Comparison of ENCODE assay signal across 10 cellular contexts in the genomic region with DNA sequence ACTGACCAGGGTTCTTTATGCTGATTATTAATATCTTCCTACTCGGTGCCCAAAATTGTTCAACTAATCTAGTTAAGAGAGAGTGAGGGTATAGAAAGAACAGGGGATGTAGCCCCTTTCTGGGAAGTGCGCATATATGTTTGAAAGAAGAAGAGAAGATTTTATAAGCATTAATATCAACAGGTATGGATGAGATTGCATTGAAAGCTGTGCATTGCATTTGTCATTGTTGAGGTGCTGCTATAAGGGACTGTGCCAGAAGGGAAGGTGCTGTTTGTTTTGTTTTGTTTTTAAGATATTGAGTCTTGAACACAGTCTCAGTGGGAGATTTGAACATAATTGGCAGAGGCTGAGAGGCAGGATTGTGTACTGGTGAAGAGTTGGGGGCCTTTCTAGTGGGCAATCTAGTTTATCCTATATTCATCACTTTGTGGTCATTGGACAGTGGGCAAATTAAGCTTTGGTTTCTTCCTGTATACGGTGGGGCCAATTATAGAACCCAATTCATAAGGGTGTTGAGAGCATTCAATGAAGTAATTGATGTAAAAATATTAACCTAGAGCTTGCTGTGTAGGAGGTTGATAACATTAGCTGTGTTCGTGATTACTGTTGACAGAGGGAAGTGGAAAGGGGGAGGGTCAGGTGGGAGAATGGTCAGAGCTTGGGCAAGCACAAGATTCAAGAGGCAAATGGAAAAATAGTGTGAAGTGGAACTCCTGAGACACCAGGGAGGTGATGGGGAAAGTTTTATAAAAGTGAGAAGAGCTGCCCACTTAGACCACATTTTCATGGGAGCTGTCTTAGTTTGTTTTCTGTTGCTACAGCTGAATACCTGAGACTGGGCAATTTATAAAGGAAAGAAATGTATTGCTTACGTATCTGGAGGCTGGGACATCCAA. TPM values are rescaled to one million over a fixed set of nuclear protein-coding genes. Genes with fewer than 3 reads are reported as not detected.
DNase-seq lines count a peak whose midpoint lies in the region; ATAC-seq and TF ChIP-seq lines count a peak whose summit lies in the region.
"Had no signal": no experiment of that assay in that cellular context is flagged by ENCODE, and none has a peak within 500 bp of the region (broad histone marks: within the 10 kb centered on the region; RNA-seq: fewer than 3 reads in every experiment).

No MANE protein-coding gene starts in this region.

- no peaks in the 10 kb centered on the region for H3K9me3 ChIP-seq in CD8-positive, alpha-beta memory T cell (ENCODE audit: low read length)
- H3K9me3 ChIP-seq in Peyer's patch (no peaks in the 10 kb centered on the region), right cardiac atrium (ENCODE audit: control insufficient read depth, low read length) (no peaks in the 10 kb centered on the region)

- POLR2A ChIA-PET in CD8-positive, alpha-beta memory T cell (lab: Charles Lee): interaction anchor here (0.5 to 2.5 kb wide), 4 partner anchors 20 to 37 kb away, joined by 3 to 24 read pairs (median 4); a partner anchor contains a TSS

- TF ChIP-seq CTCF in Peyer's patch (IDR thresholded peaks at IDR 0.05): no peak

- H3K4me3 Mint-ChIP-seq in CD8-positive, alpha-beta memory T cell: peak overlapping the region; percentile 17 to 76 (median 67)
- H3K4me3 Mint-ChIP-seq: nephron progenitor cell had no signal

- H3K36me3 Mint-ChIP-seq in CD8-positive, alpha-beta memory T cell: peaks cover 0 to 4% (median 0%) of the 10 kb centered on the region in 3 donors

- ATAC-seq in GM19397 (IDR thresholded peaks at IDR 0.05; ENCODE audit: unreplicated experiment): peak; percentile 28
- peak; percentile 69 to 75 for ATAC-seq in right cardiac atrium
- ATAC-seq in HG03354 (IDR thresholded peaks at IDR 0.05; ENCODE audit: poor library complexity, severe bottlenecking, unreplicated experiment): no peak

- H3K27ac Mint-ChIP-seq in CD8-positive, alpha-beta memory T cell: peak overlapping the region; percentile 68 to 97 (median 86)
- H3K27ac Mint-ChIP-seq: nephron progenitor cell had no signal

- peaks cover 61% of the 10 kb centered on the region for H3K4me1 ChIP-seq in CD8-positive, alpha-beta memory T cell (ENCODE audit: insufficient read depth, low read length)
- peaks cover 0 to 33% (median 17%) of the 10 kb centered on the region in 4 donors for H3K4me1 ChIP-seq in Peyer's patch
- peaks cover 28% of the 10 kb centered on the region for H3K4me1 ChIP-seq in right cardiac atrium (ENCODE audit: control insufficient read depth, insufficient read depth, low read length)

- no peak for TF ChIP-seq POLR2A in Peyer's patch (IDR thresholded peaks at IDR 0.05)

- DNase-seq in CD8-positive, alpha-beta memory T cell: no peak
- no peak for DNase-seq in Peyer's patch
- no peak for DNase-seq in right cardiac atrium
- DNase-seq in activated CD4-positive, CD25-positive, alpha-beta regulatory T cell treated with anti-CD3 and anti-CD28 coated beads, Interleukin-2, amount 50 U/mL, for 72 hours: no peak
- no peak for DNase-seq in NK-92 treated with Interleukin-12 subunit alpha and Interleukin-12 subunit beta, amount 100 ng/mL, for 24 hours (lab: John Stamatoyannopoulos, UW)
- DNase-seq in activated effector memory CD4-positive, alpha-beta T cell treated with anti-CD3 and anti-CD28 coated beads, Interleukin-2, amount 50 U/mL, for 16 hours: no peak
- DNase-seq: activated CD4-positive, alpha-beta T cell treated with anti-CD3 and anti-CD28 coated beads for 1 hour; nephron progenitor cell had no signal

- peak overlapping the region; percentile 25 for H3K27ac ChIP-seq in CD8-positive, alpha-beta memory T cell (ENCODE audit: low read depth, low read length)
- H3K27ac ChIP-seq in Peyer's patch (peak overlapping the region in 3 of 4 donors; percentile 32 to 77 (median 54)), right cardiac atrium (ENCODE audit: low read length) (peak overlapping the region; percentile 36)

- no peaks in the 10 kb centered on the region for H3K36me3 ChIP-seq in CD8-positive, alpha-beta memory T cell (ENCODE audit: insufficient read depth, low read length)
- no peaks in the 10 kb centered on the region for H3K36me3 ChIP-seq in Peyer's patch

- no peaks in the 10 kb centered on the region for H3K9me3 Mint-ChIP-seq in CD8-positive, alpha-beta memory T cell
- H3K9me3 Mint-ChIP-seq: nephron progenitor cell had no signal

- WGBS in right cardiac atrium: 45% methylated on average over 5 of the region's 5 CpGs

- intact Hi-C loops in right cardiac atrium (cut with DNase I): no loop called here

- peaks cover 80 to 92% (median 91%) of the 10 kb centered on the region in 3 donors for H3K4me1 Mint-ChIP-seq in CD8-positive, alpha-beta memory T cell

- no peaks in the 10 kb centered on the region for H3K27me3 Mint-ChIP-seq in CD8-positive, alpha-beta memory T cell

- CTCF ChIA-PET in CD8-positive, alpha-beta memory T cell (lab: Charles Lee): interaction anchor here (0.7 to 1.9 kb wide), 5 partner anchors 12 to 39 kb away, joined by 3 to 10 read pairs (median 4); a partner anchor contains a TSS

- peak overlapping the region; percentile 3 for H3K4me3 ChIP-seq in CD8-positive, alpha-beta memory T cell (ENCODE audit: low read length)
- no peak overlapping the region for H3K4me3 ChIP-seq in Peyer's patch
- no peak overlapping the region for H3K4me3 ChIP-seq in right cardiac atrium (ENCODE audit: low read length)

- H3K27me3 ChIP-seq in CD8-positive, alpha-beta memory T cell (ENCODE audit: insufficient read depth, low read length, poor library complexity, severe bottlenecking): no peaks in the 10 kb centered on the region
- H3K27me3 ChIP-seq in Peyer's patch (no peaks in the 10 kb centered on the region), right cardiac atrium (ENCODE audit: control insufficient read depth, insufficient read depth) (no peaks in the 10 kb centered on the region)

RNA-seq across cellular contexts. Expression of a gene that starts 19.9 kb away (rescaled TPM):
- total RNA-seq in CD8-positive, alpha-beta memory T cell: 10 to 100 TPM; 57.0 to 58.0 TPM
- 68.4 TPM for polyA plus RNA-seq in CD8-positive, alpha-beta memory T cell
- 10 to 100 TPM; 45.4 to 68.1 (median 49.8) TPM for total RNA-seq in Peyer's patch
- 10 to 100 TPM; 55.1 to 77.1 (median 59.6) TPM for total RNA-seq in right cardiac atrium
- 40.2 TPM for polyA plus RNA-seq in right cardiac atrium
